ENCODE assay signal across 1 cellular context in genomic region chr6:162857321-162857720, GRCh38.
TF ChIP-seq lines count a peak whose summit lies in the region.

No MANE protein-coding gene starts in this region.

TF ChIP-seq in H1, 55 proteins besides CTCF, POLR2A, EP300 and RAD21 (continued from another document):
- TF ChIP-seq GTF2F1 (IDR thresholded peaks at IDR 0.05; ENCODE audit: borderline replicate concordance, low read depth, low read length) (no peak), HDAC6 (IDR thresholded peaks at IDR 0.05; ENCODE audit: low read depth, low read length) (no peak)
